1 cellular context compared by ENCODE assay signal in the genomic region with DNA sequence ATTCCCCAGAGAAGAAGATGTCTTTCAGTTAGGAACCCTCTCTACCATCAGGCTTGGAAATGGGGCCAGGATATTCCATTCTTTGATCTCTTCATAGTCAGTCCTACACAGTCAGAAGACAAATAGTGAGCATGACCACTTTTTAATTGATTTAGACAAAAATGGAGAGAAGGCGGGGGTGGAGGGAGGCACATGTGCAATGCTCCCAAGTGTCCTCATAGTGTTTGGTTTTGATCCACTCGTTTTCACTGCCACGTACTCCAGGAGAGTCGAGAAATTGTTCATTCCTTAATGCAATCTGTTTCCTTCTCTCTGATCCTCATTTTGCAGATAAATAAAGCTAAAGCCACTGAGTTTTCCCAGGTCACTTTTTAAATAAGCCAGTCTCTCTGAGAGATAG.
TF ChIP-seq lines count a peak whose summit lies in the region.

No MANE protein-coding gene starts in this region.

TF ChIP-seq in WTC11, 78 proteins besides CTCF, POLR2A, EP300 and RAD21 (continued from another document):
- TF ChIP-seq, protein P1, sequence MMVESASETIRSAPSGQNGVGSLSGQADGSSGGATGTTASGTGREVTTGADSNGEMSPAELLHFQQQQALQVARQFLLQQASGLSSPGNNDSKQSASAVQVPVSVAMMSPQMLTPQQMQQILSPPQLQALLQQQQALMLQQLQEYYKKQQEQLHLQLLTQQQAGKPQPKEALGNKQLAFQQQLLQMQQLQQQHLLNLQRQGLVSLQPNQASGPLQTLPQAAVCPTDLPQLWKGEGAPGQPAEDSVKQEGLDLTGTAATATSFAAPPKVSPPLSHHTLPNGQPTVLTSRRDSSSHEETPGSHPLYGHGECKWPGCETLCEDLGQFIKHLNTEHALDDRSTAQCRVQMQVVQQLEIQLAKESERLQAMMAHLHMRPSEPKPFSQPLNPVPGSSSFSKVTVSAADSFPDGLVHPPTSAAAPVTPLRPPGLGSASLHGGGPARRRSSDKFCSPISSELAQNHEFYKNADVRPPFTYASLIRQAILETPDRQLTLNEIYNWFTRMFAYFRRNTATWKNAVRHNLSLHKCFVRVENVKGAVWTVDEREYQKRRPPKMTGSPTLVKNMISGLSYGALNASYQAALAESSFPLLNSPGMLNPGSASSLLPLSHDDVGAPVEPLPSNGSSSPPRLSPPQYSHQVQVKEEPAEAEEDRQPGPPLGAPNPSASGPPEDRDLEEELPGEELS (CRISPR knock-in tag; IDR thresholded peaks at IDR 0.05) = no peak
- TF ChIP-seq, protein P2, sequence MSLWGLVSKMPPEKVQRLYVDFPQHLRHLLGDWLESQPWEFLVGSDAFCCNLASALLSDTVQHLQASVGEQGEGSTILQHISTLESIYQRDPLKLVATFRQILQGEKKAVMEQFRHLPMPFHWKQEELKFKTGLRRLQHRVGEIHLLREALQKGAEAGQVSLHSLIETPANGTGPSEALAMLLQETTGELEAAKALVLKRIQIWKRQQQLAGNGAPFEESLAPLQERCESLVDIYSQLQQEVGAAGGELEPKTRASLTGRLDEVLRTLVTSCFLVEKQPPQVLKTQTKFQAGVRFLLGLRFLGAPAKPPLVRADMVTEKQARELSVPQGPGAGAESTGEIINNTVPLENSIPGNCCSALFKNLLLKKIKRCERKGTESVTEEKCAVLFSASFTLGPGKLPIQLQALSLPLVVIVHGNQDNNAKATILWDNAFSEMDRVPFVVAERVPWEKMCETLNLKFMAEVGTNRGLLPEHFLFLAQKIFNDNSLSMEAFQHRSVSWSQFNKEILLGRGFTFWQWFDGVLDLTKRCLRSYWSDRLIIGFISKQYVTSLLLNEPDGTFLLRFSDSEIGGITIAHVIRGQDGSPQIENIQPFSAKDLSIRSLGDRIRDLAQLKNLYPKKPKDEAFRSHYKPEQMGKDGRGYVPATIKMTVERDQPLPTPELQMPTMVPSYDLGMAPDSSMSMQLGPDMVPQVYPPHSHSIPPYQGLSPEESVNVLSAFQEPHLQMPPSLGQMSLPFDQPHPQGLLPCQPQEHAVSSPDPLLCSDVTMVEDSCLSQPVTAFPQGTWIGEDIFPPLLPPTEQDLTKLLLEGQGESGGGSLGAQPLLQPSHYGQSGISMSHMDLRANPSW (CRISPR knock-in tag; conservative IDR thresholded peaks at IDR 0.05; ENCODE audit: low read depth) = no peak
- TF ChIP-seq HMGA2 (CRISPR knock-in tag; IDR thresholded peaks at IDR 0.05) = no peak
- no peak for TF ChIP-seq ZNF263 (CRISPR knock-in tag; IDR thresholded peaks at IDR 0.05; ENCODE audit: low read depth)
- TF ChIP-seq MXD4 (CRISPR knock-in tag; IDR thresholded peaks at IDR 0.05; ENCODE audit: borderline replicate concordance) = no peak
- no peak for TF ChIP-seq OVOL2 (CRISPR knock-in tag; IDR thresholded peaks at IDR 0.05; ENCODE audit: borderline replicate concordance)
- no peak for TF ChIP-seq NR1H2 (CRISPR knock-in tag; IDR thresholded peaks at IDR 0.05)
